In genomic region chr2:65589667-65590066, GRCh38 we compare ENCODE assay signal across 27 cellular contexts.
DNase-seq lines count a peak whose midpoint lies in the region; ATAC-seq, FAIRE-seq and TF ChIP-seq lines count a peak whose summit lies in the region.
"Had no signal": no experiment of that assay in that cellular context is flagged by ENCODE, and none has a peak within 500 bp of the region (broad histone marks: within the 10 kb centered on the region; RNA-seq: fewer than 3 reads in every experiment).

No MANE protein-coding gene starts in this region.

- no peaks in the 10 kb centered on the region for H3K36me3 ChIP-seq in endodermal cell (ENCODE audit: control insufficient read depth, insufficient read depth, low read length)
- no peaks in the 10 kb centered on the region for H3K36me3 ChIP-seq in HepG2 (replicated peaks in 1 of 2; ENCODE audit: control insufficient read depth in 1 of 2, insufficient read depth in 2 of 2, low read length in 2 of 2)
- H3K36me3 ChIP-seq: BE2C, BLaER1 had no signal

- no TSS peak for BruUV-seq in HepG2 (replicated peaks; lab: Mats Ljungman, UMichigan)

- no peak for TF ChIP-seq CTCF in WTC11 (IDR thresholded peaks at IDR 0.05)
- no peak for TF ChIP-seq CTCF in endodermal cell (conservative IDR thresholded peaks at IDR 0.05)
- no peak for TF ChIP-seq CTCF in GM13977 (IDR thresholded peaks at IDR 0.05; ENCODE audit: extremely low read depth, insufficient read depth, missing control alignments)
- no peak for TF ChIP-seq CTCF in HepG2 (CRISPR knock-in tag; IDR thresholded peaks at IDR 0.05)

- 90 to 100% methylated on average over 1 to 2 of the region's 2 CpGs for WGBS in endodermal cell (ENCODE audit: insufficient coverage in 1 of 2, insufficient read length in 1 of 2), 2 experiments
- WGBS in HepG2 (ENCODE audit: low lambda C conversion rate) = 39% methylated on average over 2 of the region's 2 CpGs

- intact Hi-C loops in HepG2 (cut with micrococcal nuclease; ENCODE audit: unreplicated experiment) = no loop called here

- H3K4me3 Mint-ChIP-seq in WTC11 (no peak overlapping the region), endodermal cell (no peak overlapping the region)
- H3K4me3 Mint-ChIP-seq: CD14-positive monocyte; CD4-positive, alpha-beta memory T cell; CD4-positive, CD25-positive, alpha-beta regulatory T cell; CD8-positive, alpha-beta memory T cell had no signal

- no peak for TF ChIP-seq RAD21 in HepG2 (CRISPR knock-in tag; IDR thresholded peaks at IDR 0.05)

- H3K4me2 ChIP-seq in HepG2 (ENCODE audit: low read depth, low read length) = no peak overlapping the region
- H3K4me2 ChIP-seq: BLaER1 had no signal

- H3K4me3 ChIP-seq in endodermal cell (ENCODE audit: low read length) (no peak overlapping the region), HepG2 (replicated peaks in 1 of 3; ENCODE audit: insufficient read depth in 1 of 3, low read depth in 2 of 3, low read length in 3 of 3) (no peak overlapping the region)
- H3K4me3 ChIP-seq: BLaER1, GM12878 had no signal

- TF ChIP-seq POLR2A in HepG2 (IDR thresholded peaks at IDR 0.05; ENCODE audit: insufficient read depth in 1 of 2, low read depth in 2 of 2, low read length in 2 of 2) = no peak

- H2AFZ ChIP-seq in HepG2 (ENCODE audit: low read length) = no peak overlapping the region

- FAIRE-seq in urothelium cell line (lab: Jason Lieb, UNC) (peak; percentile 23), HepG2 (lab: Jason Lieb, UNC) (no peak)
- FAIRE-seq: A204.1, GM12878, GM12892, GM19239 had no signal

- POLR2A ChIA-PET in WTC11 (lab: Charles Lee) (no interaction called here), HepG2 (lab: Yijun Ruan, JAX) (no interaction called here)

- H3K27ac ChIP-seq in endodermal cell (ENCODE audit: low read depth, low read length) (no peak overlapping the region), HepG2 (ENCODE audit: extremely low read length, insufficient read depth, low read length) (no peak overlapping the region)
- H3K27ac ChIP-seq: BLaER1 had no signal

- TF ChIP-seq EP300 in HepG2 (IDR thresholded peaks at IDR 0.05; ENCODE audit: low read depth in 2 of 2, low read length in 2 of 2) (no peak), HepG2 (CRISPR knock-in tag; IDR thresholded peaks at IDR 0.05; ENCODE audit: borderline replicate concordance) (no peak)

- in situ Hi-C loops in GM13977 (cut with MboI; ENCODE audit: low pct_unique_long_range_greater_than_20kb, low sequenced_read_pairs, unreplicated experiment) = no loop called here
- in situ Hi-C loops in HepG2 (cut with HindIII; ENCODE audit: extremely low pct_ligation_motif_present, low pct_unique_long_range_greater_than_20kb) = no loop called here

- H3K79me2 ChIP-seq in HepG2 (ENCODE audit: insufficient read depth, low read length) = no peaks in the 10 kb centered on the region

- H4K20me1 ChIP-seq in HepG2 (ENCODE audit: insufficient read depth, low read length) = no peaks in the 10 kb centered on the region
- H4K20me1 ChIP-seq: BLaER1 had no signal

- H3K9me3 Mint-ChIP-seq in WTC11 (peaks cover 7% of the 10 kb centered on the region; the same call in 1 of the 2 replicates), endodermal cell (peaks cover 7% of the 10 kb centered on the region)
- H3K9me3 Mint-ChIP-seq: CD8-positive, alpha-beta memory T cell had no signal

- H3K9ac ChIP-seq in endodermal cell (ENCODE audit: extremely low read depth, low read length, poor library complexity, severe bottlenecking) (no peak overlapping the region), HepG2 (ENCODE audit: insufficient read depth, low read depth, low read length) (no peak overlapping the region)
- H3K9ac ChIP-seq: BLaER1 had no signal

- H3K9me3 ChIP-seq in endodermal cell (ENCODE audit: control insufficient read depth, low read length) (peaks cover 20% of the 10 kb centered on the region), HepG2 (ENCODE audit: low read length) (no peaks in the 10 kb centered on the region)
- H3K9me3 ChIP-seq: BE2C, BLaER1 had no signal

- H3K36me3 Mint-ChIP-seq in WTC11 (no peaks in the 10 kb centered on the region), endodermal cell (ENCODE audit: low read depth) (peaks cover 3% of the 10 kb centered on the region)
- H3K36me3 Mint-ChIP-seq: CD14-positive monocyte; CD4-positive, alpha-beta memory T cell; CD4-positive, CD25-positive, alpha-beta regulatory T cell; CD8-positive, alpha-beta memory T cell had no signal

- ATAC-seq in WTC11 = peak; percentile 71
- no peak for ATAC-seq in HepG2
- ATAC-seq: GM12878 had no signal

- H3K4me1 Mint-ChIP-seq in WTC11 (0 out of 2 replicates have a peak, but pooled peaks cover 4% of the 10 kb centered on the region), endodermal cell (peaks cover 13% of the 10 kb centered on the region)
- H3K4me1 Mint-ChIP-seq: CD14-positive monocyte; CD4-positive, alpha-beta memory T cell; CD4-positive, CD25-positive, alpha-beta regulatory T cell; CD8-positive, alpha-beta memory T cell had no signal

- DNase-seq in WTC11 (ENCODE audit: low spot score) = no peak
- peak; percentile 40 for DNase-seq in endodermal cell
- no peak for DNase-seq in urothelium cell line (ENCODE audit: low spot score)
- no peak for DNase-seq in GM13977 (ENCODE audit: low spot score)
- DNase-seq in stimulated activated CD4-positive, alpha-beta T cell treated with anti-CD3 and anti-CD28 coated beads, Interleukin-4, amount 100 ng/mL, for 4 hours = no peak
- no peak for DNase-seq in HepG2 (ENCODE audit: low spot score)
- DNase-seq: 8988T; ACHN; BE2C; C1 segment of cervical spinal cord; CD4-positive, alpha-beta memory T cell; CD4-positive, CD25-positive, alpha-beta regulatory T cell; CD8-positive, alpha-beta memory T cell; COR-L47; DMS 273 treated with DMSO at 0.1 percent for 48 hours; DMS153; DMS53; DMS79; DND-41; EL; GDM1 had no signal

- no peaks in the 10 kb centered on the region for H3K4me1 ChIP-seq in endodermal cell (ENCODE audit: control insufficient read depth, insufficient read depth, low read length)
- peaks cover 7% of the 10 kb centered on the region for H3K4me1 ChIP-seq in HepG2 (ENCODE audit: insufficient read depth, low read length)
- H3K4me1 ChIP-seq: BE2C, BLaER1 had no signal

- H3K27me3 ChIP-seq in endodermal cell (ENCODE audit: control insufficient read depth, insufficient read depth, low read length, poor library complexity, severe bottlenecking) (no peaks in the 10 kb centered on the region), HepG2 (ENCODE audit: control insufficient read depth in 1 of 2, insufficient read depth in 2 of 2, low read length in 2 of 2) (no peaks in the 10 kb centered on the region)
- H3K27me3 ChIP-seq: BE2C, BLaER1 had no signal

- CTCF ChIA-PET in WTC11 (lab: Charles Lee) (no interaction called here), HepG2 (lab: Yijun Ruan, JAX; ENCODE audit: low intra/inter-chr PET ratio, low total read pairs) (no interaction called here)

- H3K27ac Mint-ChIP-seq in WTC11 (no peak overlapping the region), endodermal cell (no peak overlapping the region)
- H3K27ac Mint-ChIP-seq: CD14-positive monocyte; CD4-positive, alpha-beta memory T cell; CD4-positive, CD25-positive, alpha-beta regulatory T cell; CD8-positive, alpha-beta memory T cell had no signal

- no peaks in the 10 kb centered on the region; the same call in 1 of the 2 replicates for H3K27me3 Mint-ChIP-seq in WTC11 (ENCODE audit: low read depth)
- peaks cover 7% of the 10 kb centered on the region for H3K27me3 Mint-ChIP-seq in endodermal cell (ENCODE audit: insufficient read depth)

TF ChIP-seq in HepG2, 621 proteins besides CTCF, POLR2A, EP300 and RAD21:
- TF ChIP-seq, protein P1, sequence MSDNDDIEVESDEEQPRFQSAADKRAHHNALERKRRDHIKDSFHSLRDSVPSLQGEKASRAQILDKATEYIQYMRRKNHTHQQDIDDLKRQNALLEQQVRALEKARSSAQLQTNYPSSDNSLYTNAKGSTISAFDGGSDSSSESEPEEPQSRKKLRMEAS (IDR thresholded peaks at IDR 0.05) = no peak
- TF ChIP-seq DDIT3 (CRISPR knock-in tag; IDR thresholded peaks at IDR 0.05) = no peak
- no peak for TF ChIP-seq ZNF121 (CRISPR knock-in tag; IDR thresholded peaks at IDR 0.05)
- TF ChIP-seq, protein P2, sequence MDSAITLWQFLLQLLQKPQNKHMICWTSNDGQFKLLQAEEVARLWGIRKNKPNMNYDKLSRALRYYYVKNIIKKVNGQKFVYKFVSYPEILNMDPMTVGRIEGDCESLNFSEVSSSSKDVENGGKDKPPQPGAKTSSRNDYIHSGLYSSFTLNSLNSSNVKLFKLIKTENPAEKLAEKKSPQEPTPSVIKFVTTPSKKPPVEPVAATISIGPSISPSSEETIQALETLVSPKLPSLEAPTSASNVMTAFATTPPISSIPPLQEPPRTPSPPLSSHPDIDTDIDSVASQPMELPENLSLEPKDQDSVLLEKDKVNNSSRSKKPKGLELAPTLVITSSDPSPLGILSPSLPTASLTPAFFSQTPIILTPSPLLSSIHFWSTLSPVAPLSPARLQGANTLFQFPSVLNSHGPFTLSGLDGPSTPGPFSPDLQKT (CRISPR knock-in tag; IDR thresholded peaks at IDR 0.05; ENCODE audit: borderline replicate concordance) = no peak
- TF ChIP-seq, protein P3, sequence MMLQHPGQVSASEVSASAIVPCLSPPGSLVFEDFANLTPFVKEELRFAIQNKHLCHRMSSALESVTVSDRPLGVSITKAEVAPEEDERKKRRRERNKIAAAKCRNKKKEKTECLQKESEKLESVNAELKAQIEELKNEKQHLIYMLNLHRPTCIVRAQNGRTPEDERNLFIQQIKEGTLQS (CRISPR knock-in tag; IDR thresholded peaks at IDR 0.05) = no peak
- TF ChIP-seq ZNF562 (CRISPR knock-in tag; IDR thresholded peaks at IDR 0.05; ENCODE audit: borderline replicate concordance) = no peak
- no peak for TF ChIP-seq ELF1 (CRISPR knock-in tag; IDR thresholded peaks at IDR 0.05)
- TF ChIP-seq KLF16 (CRISPR knock-in tag; IDR thresholded peaks at IDR 0.05) = no peak
- no peak for TF ChIP-seq NFE2 (CRISPR knock-in tag; IDR thresholded peaks at IDR 0.05)
- no peak for TF ChIP-seq TIGD3 (CRISPR knock-in tag; IDR thresholded peaks at IDR 0.05; ENCODE audit: borderline replicate concordance)
